Comparison of ENCODE assay signal across 10 cellular contexts in genomic region chr2:171671867-171672266, GRCh38.
"Had no signal": no experiment of that assay in that cellular context is flagged by ENCODE, and none has a peak within 500 bp of the region (broad histone marks: within the 10 kb centered on the region; RNA-seq: fewer than 3 reads in every experiment).

No MANE protein-coding gene starts in this region.

- H3K27ac ChIP-seq: GM23248, HL-60 had no signal

- H3K4me3 Mint-ChIP-seq: H9, HFFc6 had no signal

- H2AFZ ChIP-seq: GM23248 had no signal

- H3K9ac ChIP-seq: GM23248 had no signal

- FAIRE-seq: H1, H54, K562 had no signal

- H3K4me3 ChIP-seq: GM23248, K562 had no signal

- DNase-seq: GM23248, H9, HCEC 1CT, HFFc6, IMR-90, KG1 had no signal

- H3K9me3 Mint-ChIP-seq: H9, HFFc6 had no signal

- H3K27ac Mint-ChIP-seq: H9, HFFc6 had no signal

- ATAC-seq: K562 had no signal
